ENCODE assay signal across 17 cellular contexts in the genomic region with DNA sequence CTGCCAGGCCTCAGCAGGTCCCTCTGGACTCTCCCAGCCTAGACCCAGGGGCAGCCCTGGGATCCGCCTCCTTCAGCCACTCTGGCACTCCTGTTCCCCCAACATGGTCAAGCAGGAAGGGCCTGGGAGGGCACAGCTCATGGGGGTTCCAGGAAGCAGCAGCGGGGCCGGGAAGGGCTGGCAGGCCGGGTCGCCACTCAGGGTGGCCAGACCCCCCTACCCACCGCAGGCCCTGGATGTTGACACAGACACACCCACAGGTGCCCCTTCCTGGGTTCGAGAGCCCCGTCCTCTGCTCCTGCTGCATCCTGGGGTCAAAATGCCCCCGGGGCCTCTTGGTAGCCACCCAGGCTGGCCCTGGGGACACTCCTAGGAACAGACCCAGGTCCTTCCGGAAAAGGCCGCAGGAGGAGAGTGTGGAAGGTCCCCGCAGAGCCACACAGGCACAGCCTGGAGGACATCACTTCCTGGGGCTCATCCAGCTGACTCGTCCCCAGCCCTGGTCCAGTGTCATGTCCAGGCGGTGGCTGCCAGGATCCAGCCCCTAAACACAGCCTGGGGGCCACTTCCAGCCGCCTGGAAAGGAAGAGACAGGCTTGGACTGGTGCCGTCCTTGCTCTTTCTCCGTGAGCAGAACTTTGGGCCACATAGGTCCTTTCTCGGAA. TPM values are rescaled to one million over a fixed set of nuclear protein-coding genes. Genes with fewer than 3 reads are reported as not detected.
DNase-seq lines count a peak whose midpoint lies in the region; ATAC-seq, FAIRE-seq and TF ChIP-seq lines count a peak whose summit lies in the region.
"Had no signal": no experiment of that assay in that cellular context is flagged by ENCODE, and none has a peak within 500 bp of the region (broad histone marks: within the 10 kb centered on the region; RNA-seq: fewer than 3 reads in every experiment).

No MANE protein-coding gene starts in this region.

- no peaks in the 10 kb centered on the region for H3K79me2 ChIP-seq in HepG2 (ENCODE audit: insufficient read depth, low read length)

- no peaks in the 10 kb centered on the region for H3K27me3 Mint-ChIP-seq in activated CD4-positive, alpha-beta T cell treated with anti-CD3 and anti-CD28 coated beads, Interleukin-2, amount 10 ng/mL, durations not matched to agents 24 days and 14 days
- H3K27me3 Mint-ChIP-seq: central memory CD8-positive, alpha-beta T cell had no signal

- H3K4me1 ChIP-seq in ascending aorta: peaks cover 3 to 16% of the 10 kb centered on the region in 2 donors
- peaks cover 95% of the 10 kb centered on the region for H3K4me1 ChIP-seq in HepG2 (ENCODE audit: insufficient read depth, low read length)
- peaks cover 2 to 67% (median 44%) of the 10 kb centered on the region in 6 donors for H3K4me1 ChIP-seq in spleen

- BruUV-seq in HepG2 (replicated peaks; lab: Mats Ljungman, UMichigan): no TSS peak

- H3K27me3 ChIP-seq in ascending aorta: no peaks in the 10 kb centered on the region
- H3K27me3 ChIP-seq in HepG2 (ENCODE audit: control insufficient read depth in 1 of 2, insufficient read depth in 2 of 2, low read length in 2 of 2): no peaks in the 10 kb centered on the region
- H3K27me3 ChIP-seq in spleen (replicated peaks in 1 of 7): no peaks in the 10 kb centered on the region
- H3K27me3 ChIP-seq: foreskin keratinocyte had no signal

- H3K36me3 Mint-ChIP-seq in activated CD4-positive, alpha-beta T cell treated with anti-CD3 and anti-CD28 coated beads, Interleukin-2, amount 10 ng/mL, durations not matched to agents 24 days and 14 days (ENCODE audit: low read depth): no peaks in the 10 kb centered on the region

- in situ Hi-C loops in HepG2 (cut with HindIII; ENCODE audit: extremely low pct_ligation_motif_present, low pct_unique_long_range_greater_than_20kb): no loop called here

- H3K4me3 ChIP-seq in ascending aorta (no peak overlapping the region), HepG2 (replicated peaks in 1 of 3; ENCODE audit: insufficient read depth in 1 of 3, low read depth in 2 of 3, low read length in 3 of 3) (peak overlapping the region in 1 of 3 experiments; percentile 77; a peak in 1 of 6 replicates), spleen (peak overlapping the region in 1 of 8 donors; percentile 43)

- peaks cover 2% of the 10 kb centered on the region for H3K4me1 Mint-ChIP-seq in activated CD4-positive, alpha-beta T cell treated with anti-CD3 and anti-CD28 coated beads, Interleukin-2, amount 10 ng/mL, durations not matched to agents 24 days and 14 days
- H3K4me1 Mint-ChIP-seq: central memory CD8-positive, alpha-beta T cell had no signal

- CTCF ChIA-PET in HepG2 (lab: Yijun Ruan, JAX; ENCODE audit: low intra/inter-chr PET ratio, low total read pairs): no interaction called here

- no peak overlapping the region for H2AFZ ChIP-seq in HepG2 (ENCODE audit: low read length)

- no peak for FAIRE-seq in HepG2 (lab: Jason Lieb, UNC)
- no peak for FAIRE-seq in RCC 7860 (lab: Jason Lieb, UNC)
- FAIRE-seq: endometrium had no signal

- intact Hi-C loops in ascending aorta (cut with DNase I) (no loop called here), HepG2 (cut with micrococcal nuclease; ENCODE audit: unreplicated experiment) (loop anchor here (2.0 kb wide), 1 partner anchor 23 kb away; no protein-coding TSS in a partner anchor), spleen (cut with DNase I; ENCODE audit: low total_unique reads) (no loop called here)
- intact Hi-C loops in activated CD4-positive, alpha-beta T cell treated with anti-CD3 and anti-CD28 coated beads, Interleukin-2, amount 10 ng/mL, durations not matched to agents 24 days and 14 days (cut with micrococcal nuclease): no loop called here

- H3K9me3 ChIP-seq in ascending aorta (no peaks in the 10 kb centered on the region), HepG2 (ENCODE audit: low read length) (no peaks in the 10 kb centered on the region), spleen (no peaks in the 10 kb centered on the region)

- DNase-seq in ascending aorta (ENCODE audit: low spot score in 2 of 2) (no peak), HepG2 (ENCODE audit: low spot score) (no peak), spleen (no peak), RCC 7860 (ENCODE audit: low spot score) (no peak), superior temporal gyrus (ENCODE audit: extremely low spot score) (no peak)
- DNase-seq in activated CD4-positive, alpha-beta T cell treated with anti-CD3 and anti-CD28 coated beads, Interleukin-2, amount 10 ng/mL, durations not matched to agents 24 days and 14 days: no peak
- DNase-seq: activated CD4-positive, alpha-beta T cell treated with anti-CD3 and anti-CD28 coated beads, Interleukin-2, amount 50 U/mL, for 1 hour; DMS 273 treated with DMSO at 0.1 percent for 48 hours; foreskin keratinocyte; NCI-H2081 treated with DMSO at 0.1 percent for 48 hours; NCI-H748 treated with DMSO at 0.1 percent for 48 hours had no signal

- peak overlapping the region; percentile 81 for H3K4me2 ChIP-seq in HepG2 (ENCODE audit: low read depth, low read length)

- peak overlapping the region; percentile 78 for H3K9ac ChIP-seq in HepG2 (ENCODE audit: insufficient read depth, low read depth, low read length)

- TF ChIP-seq POLR2A in HepG2 (IDR thresholded peaks at IDR 0.05; ENCODE audit: insufficient read depth in 1 of 2, low read depth in 2 of 2, low read length in 2 of 2) (no peak), spleen (IDR thresholded peaks at IDR 0.05) (no peak)

- no peaks in the 10 kb centered on the region for H4K20me1 ChIP-seq in HepG2 (ENCODE audit: insufficient read depth, low read length)

- H3K9me3 Mint-ChIP-seq in activated CD4-positive, alpha-beta T cell treated with anti-CD3 and anti-CD28 coated beads, Interleukin-2, amount 10 ng/mL, durations not matched to agents 24 days and 14 days: no peaks in the 10 kb centered on the region
- H3K9me3 Mint-ChIP-seq: central memory CD8-positive, alpha-beta T cell; T-helper 2 cell treated with Interferon-gamma antibody and Interleukin-4, amounts not matched to agents 5 μg/mL and 100 μg/mL, for 36 hours had no signal

- H3K27ac Mint-ChIP-seq in activated CD4-positive, alpha-beta T cell treated with anti-CD3 and anti-CD28 coated beads, Interleukin-2, amount 10 ng/mL, durations not matched to agents 24 days and 14 days: no peak overlapping the region
- H3K27ac Mint-ChIP-seq: T-helper 2 cell treated with Interferon-gamma antibody and Interleukin-4, amounts not matched to agents 5 μg/mL and 100 μg/mL, for 36 hours had no signal

- TF ChIP-seq RAD21 in HepG2 (CRISPR knock-in tag; IDR thresholded peaks at IDR 0.05): no peak

- 53% methylated on average over 3 of the region's 18 CpGs for WGBS in HepG2 (ENCODE audit: low lambda C conversion rate)
- 63 to 79% (median 74%) methylated on average over 9 to 18 of the region's 18 CpGs for WGBS in spleen, 5 donors

- no peak overlapping the region for H3K4me3 Mint-ChIP-seq in activated CD4-positive, alpha-beta T cell treated with anti-CD3 and anti-CD28 coated beads, Interleukin-2, amount 10 ng/mL, durations not matched to agents 24 days and 14 days
- H3K4me3 Mint-ChIP-seq: central memory CD8-positive, alpha-beta T cell; T-helper 2 cell treated with Interferon-gamma antibody and Interleukin-4, amounts not matched to agents 5 μg/mL and 100 μg/mL, for 36 hours had no signal

- H3K27ac ChIP-seq in C4-2B (peak overlapping the region; percentile 98), ascending aorta (peak overlapping the region; percentile 19 to 36), HepG2 (ENCODE audit: extremely low read length, insufficient read depth, low read length) (no peak overlapping the region), spleen (peak overlapping the region in 7 of 8 donors; percentile 71 to 92 (median 77))
- H3K27ac ChIP-seq: foreskin keratinocyte had no signal

- no peak for TF ChIP-seq CTCF in C4-2B (conservative IDR thresholded peaks at IDR 0.05)
- TF ChIP-seq CTCF in ascending aorta (IDR thresholded peaks at IDR 0.05): no peak
- TF ChIP-seq CTCF in HepG2 (CRISPR knock-in tag; IDR thresholded peaks at IDR 0.05): no peak
- TF ChIP-seq CTCF in spleen (IDR thresholded peaks at IDR 0.05 in 8 of 11, conservative IDR thresholded peaks at IDR 0.05 in 3 of 11): no peak

- H3K36me3 ChIP-seq in ascending aorta (no peaks in the 10 kb centered on the region), HepG2 (replicated peaks in 1 of 2; ENCODE audit: control insufficient read depth in 1 of 2, insufficient read depth in 2 of 2, low read length in 2 of 2) (no peaks in the 10 kb centered on the region), spleen (no peaks in the 10 kb centered on the region)

- ATAC-seq in HepG2 (no peak), HG03135 (IDR thresholded peaks at IDR 0.05; ENCODE audit: unreplicated experiment) (no peak)
- ATAC-seq: foreskin keratinocyte had no signal

- TF ChIP-seq EP300 in HepG2 (IDR thresholded peaks at IDR 0.05; ENCODE audit: low read depth in 2 of 2, low read length in 2 of 2) (no peak), HepG2 (CRISPR knock-in tag; IDR thresholded peaks at IDR 0.05; ENCODE audit: borderline replicate concordance) (no peak)

- POLR2A ChIA-PET in HepG2 (lab: Yijun Ruan, JAX): interaction anchor here (3.0 to 18.6 kb wide), 3 partner anchors 10 to 19 kb away, joined by 22 to 722 read pairs (median 283); a partner anchor contains a TSS

RNA-seq across cellular contexts. Expression of a gene that starts 6.8 kb away (rescaled TPM):
- total RNA-seq in ascending aorta (269 TPM), HepG2 (2016; rRNA removed; fragmentation: Illumina TruSeq; extraction: Trizol) (18.2 and 31.2 TPM in 2 replicates), spleen (100 to 1,000 TPM in 5 of 7 donors, 10 to 100 TPM in 2; 72.1 to 134 (median 109) TPM)
- total RNA-seq in HepG2 (2016; cell fraction: cytosol; rRNA removed; fragmentation: Illumina TruSeq; extraction: Trizol; ENCODE audit: low read depth): 12.4 and 12.6 TPM in 2 replicates
- total RNA-seq in HepG2 (2016; cell fraction: insoluble cytoplasmic fraction; rRNA removed; fragmentation: Illumina TruSeq; extraction: Trizol): 17.3 and 32.7 TPM in 2 replicates
- total RNA-seq in HepG2 (2016; cell fraction: membrane; rRNA removed; fragmentation: Illumina TruSeq; extraction: Trizol): 27.1 and 31.2 TPM in 2 replicates
- total RNA-seq in HepG2 (2016; cell fraction: nucleus; rRNA removed; fragmentation: Illumina TruSeq; extraction: Trizol): 24.6 and 30.5 TPM in 2 replicates
- polyA plus RNA-seq in HepG2 (2011; rRNA removed) (21.6 and 24.1 TPM in 2 replicates), spleen (10 to 100 TPM; 49.5 to 84.4 (median 52.0) TPM)
- polyA plus RNA-seq in HepG2 (2011; cell fraction: cytosol; rRNA removed): 21.4 and 47.8 TPM in 2 replicates
- polyA plus RNA-seq in HepG2 (2011; cell fraction: nucleus; rRNA removed): 121 and 136 TPM in 2 replicates
- polyA plus RNA-seq in HepG2 (2012): 22.6 and 36.4 TPM in 2 replicates
- polyA plus RNA-seq in HepG2 (2016; cell fraction: cytosol; fragmentation: Illumina TruSeq; extraction: Trizol; ENCODE audit: low read depth): 7.3 and 9.3 TPM in 2 replicates
- 21.4 and 25.4 TPM in 2 replicates for polyA plus RNA-seq in HepG2 (2016; cell fraction: insoluble cytoplasmic fraction; fragmentation: Illumina TruSeq; extraction: Trizol; ENCODE audit: low read depth)
- 17.2 and 17.8 TPM in 2 replicates for polyA plus RNA-seq in HepG2 (2016; cell fraction: membrane; fragmentation: Illumina TruSeq; extraction: Trizol; ENCODE audit: low read depth)
- polyA plus RNA-seq in HepG2 (2016; cell fraction: nucleus; fragmentation: Illumina TruSeq; extraction: Trizol; ENCODE audit: insufficient read depth, low read depth): 62.7 and 63.0 TPM in 2 replicates
- polyA minus RNA-seq in HepG2 (2011; rRNA and poly(A)+ RNA removed; ENCODE audit: low replicate concordance): 8.8 and 50.3 TPM in 2 replicates
- 23.0 and 37.5 TPM in 2 replicates for polyA minus RNA-seq in HepG2 (2011; cell fraction: cytosol; rRNA and poly(A)+ RNA removed)
- polyA minus RNA-seq in HepG2 (2011; cell fraction: nucleus; rRNA and poly(A)+ RNA removed): 17.0 and 22.8 TPM in 2 replicates
- total RNA-seq in activated CD4-positive, alpha-beta T cell treated with anti-CD3 and anti-CD28 coated beads, Interleukin-2, amount 10 ng/mL, durations not matched to agents 24 days and 14 days: 302 and 304 TPM in 2 replicates

RNA-seq across cellular contexts. Expression of a gene that starts 35.4 kb away (rescaled TPM):
- 61.8 TPM for total RNA-seq in ascending aorta
- 19.6 and 44.7 TPM in 2 replicates for total RNA-seq in HepG2 (2016; rRNA removed; fragmentation: Illumina TruSeq; extraction: Trizol)
- total RNA-seq in HepG2 (2016; cell fraction: cytosol; rRNA removed; fragmentation: Illumina TruSeq; extraction: Trizol; ENCODE audit: low read depth): 22.4 and 24.2 TPM in 2 replicates
- 18.8 and 46.8 TPM in 2 replicates for total RNA-seq in HepG2 (2016; cell fraction: insoluble cytoplasmic fraction; rRNA removed; fragmentation: Illumina TruSeq; extraction: Trizol)
- total RNA-seq in HepG2 (2016; cell fraction: membrane; rRNA removed; fragmentation: Illumina TruSeq; extraction: Trizol): 27.6 and 29.9 TPM in 2 replicates
- 35.5 and 40.6 TPM in 2 replicates for total RNA-seq in HepG2 (2016; cell fraction: nucleus; rRNA removed; fragmentation: Illumina TruSeq; extraction: Trizol)
- polyA plus RNA-seq in HepG2 (2011; rRNA removed): 17.2 and 20.2 TPM in 2 replicates
- polyA plus RNA-seq in HepG2 (2011; cell fraction: cytosol; rRNA removed): 16.7 and 25.6 TPM in 2 replicates
- polyA plus RNA-seq in HepG2 (2011; cell fraction: nucleus; rRNA removed): 44.2 and 48.8 TPM in 2 replicates
- 9.4 and 10.2 TPM in 2 replicates for polyA plus RNA-seq in HepG2 (2012)
- polyA plus RNA-seq in HepG2 (2016; cell fraction: cytosol; fragmentation: Illumina TruSeq; extraction: Trizol; ENCODE audit: low read depth): 25.8 and 29.9 TPM in 2 replicates
- 22.7 and 25.1 TPM in 2 replicates for polyA plus RNA-seq in HepG2 (2016; cell fraction: insoluble cytoplasmic fraction; fragmentation: Illumina TruSeq; extraction: Trizol; ENCODE audit: low read depth)
- polyA plus RNA-seq in HepG2 (2016; cell fraction: membrane; fragmentation: Illumina TruSeq; extraction: Trizol; ENCODE audit: low read depth): 26.9 and 27.0 TPM in 2 replicates
- polyA plus RNA-seq in HepG2 (2016; cell fraction: nucleus; fragmentation: Illumina TruSeq; extraction: Trizol; ENCODE audit: insufficient read depth, low read depth): 89.1 and 100 TPM in 2 replicates
- 6.9 and 14.7 TPM in 2 replicates for polyA minus RNA-seq in HepG2 (2011; rRNA and poly(A)+ RNA removed; ENCODE audit: low replicate concordance)
- 4.4 and 5.2 TPM in 2 replicates for polyA minus RNA-seq in HepG2 (2011; cell fraction: cytosol; rRNA and poly(A)+ RNA removed)
- 4.5 and 4.7 TPM in 2 replicates for polyA minus RNA-seq in HepG2 (2011; cell fraction: nucleus; rRNA and poly(A)+ RNA removed)
- 10 to 100 TPM; 23.2 to 46.3 (median 38.1) TPM for total RNA-seq in spleen
- 10 to 100 TPM; 16.2 to 26.3 (median 18.3) TPM for polyA plus RNA-seq in spleen
- total RNA-seq in activated CD4-positive, alpha-beta T cell treated with anti-CD3 and anti-CD28 coated beads, Interleukin-2, amount 10 ng/mL, durations not matched to agents 24 days and 14 days: 46.8 and 47.4 TPM in 2 replicates

RNA-seq across cellular contexts. Expression of a gene that starts 35.6 kb away (rescaled TPM):
- 6.9 TPM for total RNA-seq in ascending aorta
- 6.6 and 15.8 TPM in 2 replicates for total RNA-seq in HepG2 (2016; rRNA removed; fragmentation: Illumina TruSeq; extraction: Trizol)
- 1.5 and 3.0 TPM in 2 replicates for total RNA-seq in HepG2 (2016; cell fraction: cytosol; rRNA removed; fragmentation: Illumina TruSeq; extraction: Trizol; ENCODE audit: low read depth)
- total RNA-seq in HepG2 (2016; cell fraction: insoluble cytoplasmic fraction; rRNA removed; fragmentation: Illumina TruSeq; extraction: Trizol): 6.8 and 15.6 TPM in 2 replicates
- total RNA-seq in HepG2 (2016; cell fraction: membrane; rRNA removed; fragmentation: Illumina TruSeq; extraction: Trizol): 6.4 and 10.5 TPM in 2 replicates
- total RNA-seq in HepG2 (2016; cell fraction: nucleus; rRNA removed; fragmentation: Illumina TruSeq; extraction: Trizol): 10.6 and 14.2 TPM in 2 replicates
- polyA plus RNA-seq in HepG2 (2011; rRNA removed): 7.8 and 9.5 TPM in 2 replicates
- 5.9 and 6.1 TPM in 2 replicates for polyA plus RNA-seq in HepG2 (2011; cell fraction: cytosol; rRNA removed)
- 25.1 and 26.7 TPM in 2 replicates for polyA plus RNA-seq in HepG2 (2011; cell fraction: nucleus; rRNA removed)
- 9.4 and 10.0 TPM in 2 replicates for polyA plus RNA-seq in HepG2 (2012)
- 2.9 and 3.3 TPM in 2 replicates for polyA plus RNA-seq in HepG2 (2016; cell fraction: cytosol; fragmentation: Illumina TruSeq; extraction: Trizol; ENCODE audit: low read depth)
- polyA plus RNA-seq in HepG2 (2016; cell fraction: insoluble cytoplasmic fraction; fragmentation: Illumina TruSeq; extraction: Trizol; ENCODE audit: low read depth): 6.1 and 6.8 TPM in 2 replicates
- polyA plus RNA-seq in HepG2 (2016; cell fraction: membrane; fragmentation: Illumina TruSeq; extraction: Trizol; ENCODE audit: low read depth): 5.6 and 6.9 TPM in 2 replicates
- polyA plus RNA-seq in HepG2 (2016; cell fraction: nucleus; fragmentation: Illumina TruSeq; extraction: Trizol; ENCODE audit: insufficient read depth, low read depth): 26.3 and 30.4 TPM in 2 replicates
- 5.8 and 12.8 TPM in 2 replicates for polyA minus RNA-seq in HepG2 (2011; rRNA and poly(A)+ RNA removed; ENCODE audit: low replicate concordance)
- polyA minus RNA-seq in HepG2 (2011; cell fraction: cytosol; rRNA and poly(A)+ RNA removed): 5.7 and 7.1 TPM in 2 replicates
- polyA minus RNA-seq in HepG2 (2011; cell fraction: nucleus; rRNA and poly(A)+ RNA removed): 3.4 and 4.5 TPM in 2 replicates
- total RNA-seq in spleen: 10 to 100 TPM; 10.2 to 20.1 (median 13.3) TPM
- polyA plus RNA-seq in spleen: 1 to 10 TPM; 5.7 to 7.1 (median 5.9) TPM
- total RNA-seq in activated CD4-positive, alpha-beta T cell treated with anti-CD3 and anti-CD28 coated beads, Interleukin-2, amount 10 ng/mL, durations not matched to agents 24 days and 14 days: 13.8 and 17.9 TPM in 2 replicates

RNA-seq across cellular contexts. Expression of a gene that starts 58.8 kb away (rescaled TPM):
- total RNA-seq in ascending aorta (not detected), HepG2 (2016; rRNA removed; fragmentation: Illumina TruSeq; extraction: Trizol) (not detected in 2 replicates), spleen (1 to 10 TPM in 2 of 7 donors, under 1 TPM in 5; 0.23 to 1.9 (median 0.94) TPM)
- not detected in 2 replicates for total RNA-seq in HepG2 (2016; cell fraction: cytosol; rRNA removed; fragmentation: Illumina TruSeq; extraction: Trizol; ENCODE audit: low read depth)
- not detected in 2 replicates for total RNA-seq in HepG2 (2016; cell fraction: insoluble cytoplasmic fraction; rRNA removed; fragmentation: Illumina TruSeq; extraction: Trizol)
- not detected in 2 replicates for total RNA-seq in HepG2 (2016; cell fraction: membrane; rRNA removed; fragmentation: Illumina TruSeq; extraction: Trizol)
- not detected in 2 replicates for total RNA-seq in HepG2 (2016; cell fraction: nucleus; rRNA removed; fragmentation: Illumina TruSeq; extraction: Trizol)
- polyA plus RNA-seq in HepG2 (2011; rRNA removed) (not detected in 2 replicates), spleen (1 to 10 TPM in 1 of 3 donors, under 1 TPM in 2; 0.21 to 1.2 (median 0.33) TPM)
- not detected in 2 replicates for polyA plus RNA-seq in HepG2 (2011; cell fraction: cytosol; rRNA removed)
- not detected in 2 replicates for polyA plus RNA-seq in HepG2 (2011; cell fraction: nucleus; rRNA removed)
- not detected in 2 replicates for polyA plus RNA-seq in HepG2 (2012)
- polyA plus RNA-seq in HepG2 (2016; cell fraction: cytosol; fragmentation: Illumina TruSeq; extraction: Trizol; ENCODE audit: low read depth): not detected in 2 replicates
- polyA plus RNA-seq in HepG2 (2016; cell fraction: insoluble cytoplasmic fraction; fragmentation: Illumina TruSeq; extraction: Trizol; ENCODE audit: low read depth): not detected in 2 replicates
- not detected in 2 replicates for polyA plus RNA-seq in HepG2 (2016; cell fraction: membrane; fragmentation: Illumina TruSeq; extraction: Trizol; ENCODE audit: low read depth)
- polyA plus RNA-seq in HepG2 (2016; cell fraction: nucleus; fragmentation: Illumina TruSeq; extraction: Trizol; ENCODE audit: insufficient read depth, low read depth): not detected in 2 replicates
- polyA minus RNA-seq in HepG2 (2011; rRNA and poly(A)+ RNA removed; ENCODE audit: low replicate concordance): 0.07 TPM in 1 of 2 replicates, not detected in the other
- not detected in 2 replicates for polyA minus RNA-seq in HepG2 (2011; cell fraction: cytosol; rRNA and poly(A)+ RNA removed)
- not detected in 2 replicates for polyA minus RNA-seq in HepG2 (2011; cell fraction: nucleus; rRNA and poly(A)+ RNA removed)
- total RNA-seq in activated CD4-positive, alpha-beta T cell treated with anti-CD3 and anti-CD28 coated beads, Interleukin-2, amount 10 ng/mL, durations not matched to agents 24 days and 14 days: 0.09 and 0.14 TPM in 2 replicates
- total RNA-seq: foreskin keratinocyte, subcutaneous adipose tissue had no signal
- polyA plus RNA-seq: foreskin keratinocyte had no signal
